8 cellular contexts compared by ENCODE assay signal in the genomic region with DNA sequence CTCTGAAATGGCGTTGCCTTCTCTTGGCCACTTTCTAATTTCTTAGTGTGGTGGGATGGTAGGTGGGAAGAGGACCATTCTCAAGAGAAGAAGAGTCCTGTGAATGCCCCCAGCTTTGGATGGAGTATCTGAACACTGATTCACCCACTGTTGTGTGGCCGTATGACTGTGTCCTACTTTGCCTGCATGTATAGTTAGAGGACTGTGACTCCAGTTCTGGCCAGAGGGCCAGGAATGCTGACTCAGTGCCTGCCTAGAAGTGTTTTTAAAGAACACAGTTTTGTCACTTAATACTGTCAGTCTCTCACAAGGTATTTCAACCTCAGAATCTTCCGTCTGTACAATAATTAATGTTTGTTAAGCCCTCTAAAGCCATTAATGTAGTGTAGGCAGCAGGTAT. TPM values are rescaled to one million over a fixed set of nuclear protein-coding genes. Genes with fewer than 3 reads are reported as not detected.
DNase-seq lines count a peak whose midpoint lies in the region; ATAC-seq, FAIRE-seq and TF ChIP-seq lines count a peak whose summit lies in the region.

No MANE protein-coding gene starts in this region.

- H3K4me3 ChIP-seq in epithelial cell of esophagus (ENCODE audit: low read length) (peak overlapping the region; percentile 99), Peyer's patch (peak overlapping the region in 1 of 4 donors; percentile 86)

- H3K27ac Mint-ChIP-seq in osteocyte (ENCODE audit: unreplicated experiment) = peak overlapping the region; percentile 93

- H3K4me3 Mint-ChIP-seq in osteocyte (ENCODE audit: unreplicated experiment) = peak overlapping the region; percentile 94

- H3K36me3 ChIP-seq in Peyer's patch = peaks cover 0 to 42% (median 0%) of the 10 kb centered on the region in 3 donors

- ATAC-seq in HG03039 (IDR thresholded peaks at IDR 0.05; ENCODE audit: unreplicated experiment) = no peak

- H3K27me3 ChIP-seq in Peyer's patch = no peaks in the 10 kb centered on the region

- FAIRE-seq in RCC 7860 (lab: Jason Lieb, UNC) = peak; percentile 44

- no peak for TF ChIP-seq POLR2A in Peyer's patch (IDR thresholded peaks at IDR 0.05)

- H3K27ac ChIP-seq in Peyer's patch = no peak overlapping the region

- TF ChIP-seq CTCF in epithelial cell of esophagus (IDR thresholded peaks at IDR 0.05; ENCODE audit: insufficient read depth, low read depth, low read length, missing control alignments) = no peak
- TF ChIP-seq CTCF in osteocyte (IDR thresholded peaks at IDR 0.05) = no peak
- no peak for TF ChIP-seq CTCF in Peyer's patch (IDR thresholded peaks at IDR 0.05)

- H3K4me1 Mint-ChIP-seq in osteocyte (ENCODE audit: unreplicated experiment) = peaks cover 42% of the 10 kb centered on the region

- H3K36me3 Mint-ChIP-seq in osteocyte (ENCODE audit: unreplicated experiment) = peaks cover 30% of the 10 kb centered on the region

- peak; percentile 74 for DNase-seq in EL
- peak; percentile 66 for DNase-seq in RCC 7860 (ENCODE audit: low spot score)
- DNase-seq in epithelial cell of esophagus (ENCODE audit: low read depth) = peak; percentile 69
- DNase-seq in osteocyte (ENCODE audit: extremely low spot score, unreplicated experiment) = peak; percentile 46
- DNase-seq in Peyer's patch = no peak
- no peak for DNase-seq in NCI-H2029 treated with DMSO at 0.1 percent for 48 hours (lab: John Stamatoyannopoulos, UW)
- no peak for DNase-seq in COR-L47 (lab: John Stamatoyannopoulos, UW)

- H3K4me1 ChIP-seq in Peyer's patch = peaks cover 0 to 34% (median 5%) of the 10 kb centered on the region in 4 donors

- H3K27me3 Mint-ChIP-seq in osteocyte (ENCODE audit: unreplicated experiment) = no peaks in the 10 kb centered on the region

- no peaks in the 10 kb centered on the region for H3K9me3 Mint-ChIP-seq in osteocyte (ENCODE audit: unreplicated experiment)

- no peaks in the 10 kb centered on the region for H3K9me3 ChIP-seq in Peyer's patch

RNA-seq across cellular contexts. Expression of gene SEC61A1, which starts 2.1 kb away (rescaled TPM):
- total RNA-seq in osteocyte = 307 and 310 TPM in 2 replicates
- total RNA-seq in Peyer's patch = 100 to 1,000 TPM in 3 of 4 donors, 10 to 100 TPM in 1; 75.1 to 139 (median 124) TPM

Comparison
In these comparisons a context has a peak if more than half of its experiments do, and no peak if none do; other contexts are left out.
1. DNase-seq: peak in EL (single experiment), RCC 7860 (single experiment), epithelial cell of esophagus (single experiment) and osteocyte (single experiment); none in Peyer's patch (0 of 3), NCI-H2029 treated with DMSO at 0.1 percent for 48 hours (single experiment) and COR-L47 (single experiment).